ENCODE assay signal across 9 cellular contexts in the genomic region with DNA sequence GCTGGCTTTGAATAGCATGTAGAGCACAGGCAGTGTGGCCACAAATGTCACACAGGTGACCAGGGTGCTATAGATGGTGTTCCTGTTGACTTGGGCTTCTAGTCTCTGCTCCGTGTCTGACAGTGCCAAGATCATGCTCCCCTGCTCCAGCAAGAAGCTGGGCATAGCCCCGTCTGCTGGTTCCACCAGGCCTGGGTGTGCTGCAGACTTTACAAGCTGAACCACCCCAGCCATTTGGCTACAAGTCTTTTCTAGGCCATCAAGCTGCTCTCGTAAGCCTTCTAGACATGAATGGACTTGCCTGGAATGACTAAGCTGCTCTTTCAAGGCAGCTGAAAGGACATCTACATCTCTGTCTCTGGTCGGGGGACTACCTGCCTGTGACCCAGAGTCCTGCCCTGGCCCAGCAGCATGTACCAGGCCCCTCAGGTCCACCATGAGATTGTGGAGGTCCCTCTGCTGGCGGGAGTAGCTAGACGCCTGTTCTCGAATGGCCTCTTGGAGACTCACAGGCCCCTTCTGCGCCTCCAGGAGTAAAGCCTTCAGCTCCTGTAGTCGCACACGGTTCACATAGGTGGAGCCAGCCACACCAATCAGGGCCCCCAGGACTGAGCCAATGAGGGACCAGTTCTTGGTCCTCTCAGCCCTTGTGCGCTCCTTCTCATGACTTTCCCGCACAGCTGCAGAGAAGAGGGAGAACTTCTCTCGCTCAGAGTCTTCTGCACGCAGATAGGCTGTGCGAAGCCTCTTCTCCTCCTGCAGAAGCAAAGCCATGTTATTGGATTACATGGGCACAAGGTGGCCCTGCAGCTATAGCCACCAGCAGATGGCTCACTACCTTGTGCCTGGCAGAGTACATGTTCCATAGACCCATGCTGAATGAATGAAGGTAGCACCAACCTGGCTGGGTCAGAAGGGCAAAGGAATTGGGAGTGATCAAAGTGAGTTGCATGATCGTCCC. TPM values are rescaled to one million over a fixed set of nuclear protein-coding genes. Genes with fewer than 3 reads are reported as not detected.
DNase-seq lines count a peak whose midpoint lies in the region; TF ChIP-seq lines count a peak whose summit lies in the region.
"Had no signal": no experiment of that assay in that cellular context is flagged by ENCODE, and none has a peak within 500 bp of the region (broad histone marks: within the 10 kb centered on the region; RNA-seq: fewer than 3 reads in every experiment).

No MANE protein-coding gene starts in this region.

- peak overlapping the region; percentile 10 for H3K9ac ChIP-seq in smooth muscle cell (ENCODE audit: low read depth)

- peaks cover 9% of the 10 kb centered on the region for H3K79me2 ChIP-seq in smooth muscle cell (ENCODE audit: low read depth)

- no peaks in the 10 kb centered on the region for H3K9me3 ChIP-seq in Peyer's patch
- no peaks in the 10 kb centered on the region for H3K9me3 ChIP-seq in smooth muscle cell (replicated peaks; ENCODE audit: low read depth)

- TF ChIP-seq POLR2A in Peyer's patch (IDR thresholded peaks at IDR 0.05), result no peak

- H3K36me3 ChIP-seq in Peyer's patch, result peaks cover 0 to 5% (median 0%) of the 10 kb centered on the region in 3 donors
- H3K36me3 ChIP-seq in smooth muscle cell (ENCODE audit: low read depth), result no peaks in the 10 kb centered on the region

- no peak for DNase-seq in GM13976 (ENCODE audit: low spot score)
- peak in 2 of 3 donors; percentile 51 to 62 for DNase-seq in Peyer's patch
- DNase-seq in fibroblast of the aortic adventitia (ENCODE audit: low read depth), result no peak
- no peak for DNase-seq in smooth muscle cell (lab: John Stamatoyannopoulos, UW; ENCODE audit: unreplicated experiment)
- DNase-seq in NCI-H2081 (lab: John Stamatoyannopoulos, UW), result no peak
- DNase-seq in NCI-H2227 (lab: John Stamatoyannopoulos, UW; ENCODE audit: unreplicated experiment), result no peak
- DNase-seq in COLO829 (ENCODE audit: low spot score), result no peak
- DNase-seq in DMS79 (lab: John Stamatoyannopoulos, UW), result no peak
- DNase-seq: activated T-cell treated with anti-CD3 and anti-CD28 coated beads, Interleukin-2, amount 50 U/mL, for 48 hours had no signal

- H3K27ac ChIP-seq in Peyer's patch, result peak overlapping the region in 3 of 4 donors; percentile 67 to 86 (median 77)
- peak overlapping the region; percentile 74 for H3K27ac ChIP-seq in smooth muscle cell (ENCODE audit: low read depth)

- TF ChIP-seq CTCF in GM13976 (IDR thresholded peaks at IDR 0.05; ENCODE audit: borderline replicate concordance, control extremely low read depth, extremely low read depth, insufficient read depth, missing control alignments) (peak; percentile 12), Peyer's patch (IDR thresholded peaks at IDR 0.05) (peak in 4 of 6 experiments; percentile 7 to 58 (median 46)), fibroblast of the aortic adventitia (IDR thresholded peaks at IDR 0.05; ENCODE audit: insufficient read depth, low read length) (no peak), smooth muscle cell (IDR thresholded peaks at IDR 0.05; ENCODE audit: borderline replicate concordance, insufficient read depth, poor library complexity, severe bottlenecking) (peak; percentile 11)

- H2AFZ ChIP-seq in smooth muscle cell (ENCODE audit: low read depth), result no peak overlapping the region

- H3K4me3 ChIP-seq in Peyer's patch (peak overlapping the region in 1 of 4 donors; percentile 26), fibroblast of the aortic adventitia (ENCODE audit: low read depth, low read length) (peak overlapping the region; percentile 65), smooth muscle cell (no peak overlapping the region)

- H3K27me3 ChIP-seq in Peyer's patch, result no peaks in the 10 kb centered on the region
- H3K27me3 ChIP-seq in smooth muscle cell (ENCODE audit: low read depth), result no peaks in the 10 kb centered on the region

- WGBS in smooth muscle cell (ENCODE audit: low lambda C conversion rate), result 75% methylated on average over 16 of the region's 16 CpGs

- in situ Hi-C loops in GM13976 (cut with MboI; ENCODE audit: low sequenced_read_pairs, unreplicated experiment), result loop anchor here (10.0 kb wide), 1 partner anchor 158 kb away; no protein-coding TSS in a partner anchor

- peaks cover 6% of the 10 kb centered on the region for H4K20me1 ChIP-seq in smooth muscle cell (ENCODE audit: low read depth)

- no peak overlapping the region for H3K4me2 ChIP-seq in smooth muscle cell

- H3K4me1 ChIP-seq in Peyer's patch (peaks cover 3 to 48% (median 10%) of the 10 kb centered on the region in 4 donors), smooth muscle cell (ENCODE audit: low read depth) (peaks cover 6% of the 10 kb centered on the region)

- H3F3A ChIP-seq in smooth muscle cell (ENCODE audit: low read depth), result peaks cover 5% of the 10 kb centered on the region

RNA-seq across cellular contexts. Expression of a gene that starts 2.8 kb away (rescaled TPM):
- total RNA-seq in Peyer's patch (100 to 1,000 TPM; 150 to 455 (median 312) TPM), fibroblast of the aortic adventitia (ENCODE audit: low replicate concordance) (30.0 and 59.5 TPM in 2 replicates), smooth muscle cell (24.7 and 26.9 TPM in 2 replicates)
- polyA plus RNA-seq in smooth muscle cell, result 15.5 and 27.5 TPM in 2 replicates

RNA-seq across cellular contexts. Expression of a gene that starts 7.2 kb away (rescaled TPM):
- 10 to 100 TPM in 1 of 4 donors, 1 to 10 TPM in 3; 7.4 to 13.1 (median 9.1) TPM for total RNA-seq in Peyer's patch
- total RNA-seq in fibroblast of the aortic adventitia (ENCODE audit: low replicate concordance), result 19.3 and 38.0 TPM in 2 replicates
- 9.0 and 20.7 TPM in 2 replicates for total RNA-seq in smooth muscle cell
- polyA plus RNA-seq in smooth muscle cell, result 17.8 and 18.3 TPM in 2 replicates

RNA-seq across cellular contexts. Expression of a gene that starts 7.4 kb away (rescaled TPM):
- total RNA-seq in Peyer's patch, result 100 to 1,000 TPM; 142 to 246 (median 153) TPM
- total RNA-seq in fibroblast of the aortic adventitia (ENCODE audit: low replicate concordance), result 234 and 390 TPM in 2 replicates
- 310 and 343 TPM in 2 replicates for total RNA-seq in smooth muscle cell
- 491 and 511 TPM in 2 replicates for polyA plus RNA-seq in smooth muscle cell

RNA-seq across cellular contexts. Expression of a gene that starts 13.8 kb away (rescaled TPM):
- total RNA-seq in Peyer's patch (10 to 100 TPM in 1 of 4 donors, 1 to 10 TPM in 3; 2.6 to 13.2 (median 6.0) TPM), fibroblast of the aortic adventitia (ENCODE audit: low replicate concordance) (4.0 and 14.5 TPM in 2 replicates), smooth muscle cell (4.0 and 5.5 TPM in 2 replicates)
- polyA plus RNA-seq in smooth muscle cell, result 5.7 and 7.3 TPM in 2 replicates

Comparison
In these comparisons a context has a peak if more than half of its experiments do, and no peak if none do; other contexts are left out.
1. DNase-seq: peak in Peyer's patch (2 of 3); none in GM13976 (single experiment), fibroblast of the aortic adventitia (single experiment), smooth muscle cell (single experiment), NCI-H2081 (0 of 2), NCI-H2227 (single experiment), COLO829 (single experiment) and DMS79 (single experiment).